27 cellular contexts compared by ENCODE assay signal in genomic region chr5:106254784-106255183, GRCh38.
DNase-seq lines count a peak whose midpoint lies in the region; ATAC-seq, FAIRE-seq and TF ChIP-seq lines count a peak whose summit lies in the region.
"Had no signal": no experiment of that assay in that cellular context is flagged by ENCODE, and none has a peak within 500 bp of the region (broad histone marks: within the 10 kb centered on the region; RNA-seq: fewer than 3 reads in every experiment).

No MANE protein-coding gene starts in this region.

- H2BK20ac ChIP-seq in H1 (ENCODE audit: low read length) = no peak overlapping the region

- TF ChIP-seq POLR2A in H1 (IDR thresholded peaks at IDR 0.05; ENCODE audit: control extremely low read depth in 1 of 2, low read depth in 2 of 2, low read length in 2 of 2) (no peak), H54 (IDR thresholded peaks at IDR 0.05; ENCODE audit: low read depth, low read length) (no peak)

- POLR2A ChIA-PET in H1 (lab: Charles Lee; ENCODE audit: partially characterized antibody) = no interaction called here

- H4K20me1 ChIP-seq in H1 (replicated peaks in 1 of 2; ENCODE audit: control insufficient read depth in 1 of 2, insufficient read depth in 2 of 2, low read length in 2 of 2) = no peaks in the 10 kb centered on the region

- H3K27ac ChIP-seq in HUES6 (ENCODE audit: low read depth, low read length) (peak overlapping the region; percentile 76), H1 (ENCODE audit: low read depth, low read length) (0 out of 2 replicates have a peak overlapping the region, but pooled peaks have one; percentile 13), iPS-20b (ENCODE audit: low read length) (no peak overlapping the region)
- H3K27ac ChIP-seq: C4-2B, HL-60, SJSA1 had no signal

- ATAC-seq in GM18909 (IDR thresholded peaks at IDR 0.05; ENCODE audit: poor library complexity, unreplicated experiment) = no peak
- ATAC-seq: CD8-positive, alpha-beta T cell; K562 had no signal

- H2BK120ac ChIP-seq in H1 (replicated peaks; ENCODE audit: low read depth, low read length) = peak overlapping the region; percentile 75

- H2AFZ ChIP-seq in H1 (ENCODE audit: low read length) = no peak overlapping the region

- WGBS in H1 (ENCODE audit: extremely low coverage in 1 of 2, insufficient coverage in 1 of 2, insufficient read length in 1 of 2, insufficient replicate concordance in 2 of 2, low coverage in 1 of 2, low lambda C conversion rate in 2 of 2, missing lambda C conversion rate in 1 of 2), 2 experiments = 92% methylated on average over 1 of the region's 1 CpG; no CpG with 5 or more reads in 1 of the 2 experiments

- peaks cover 12% of the 10 kb centered on the region for H3K9me3 ChIP-seq in HUES6 (ENCODE audit: control insufficient read depth, insufficient read depth, low read depth, low read length)
- H3K9me3 ChIP-seq in H1 (ENCODE audit: insufficient read depth in 2 of 2, low read depth in 1 of 2, low read length in 1 of 2) = peaks cover 5 to 13% of the 10 kb centered on the region in 2 experiments; a peak in 3 of 4 replicates
- H3K9me3 ChIP-seq in iPS-20b (ENCODE audit: insufficient read depth, low read depth, low read length) = peaks cover 11% of the 10 kb centered on the region
- H3K9me3 ChIP-seq: Caco-2, SJSA1 had no signal

- CTCF ChIA-PET in H1 (lab: Charles Lee; ENCODE audit: partially characterized antibody) = interaction anchor here (1.2 kb wide), 1 partner anchor 14 kb away, joined by 4 read pairs; no protein-coding TSS in a partner anchor

- no peaks in the 10 kb centered on the region for H3K79me2 ChIP-seq in H1 (ENCODE audit: control insufficient read depth in 1 of 2, insufficient read depth in 2 of 2, low read length in 2 of 2)

- H2BK15ac ChIP-seq in H1 (ENCODE audit: low read length) = no peak overlapping the region

- H3K56ac ChIP-seq in H1 (replicated peaks; ENCODE audit: insufficient read length, low read depth, low read length) = no peak overlapping the region

- peak overlapping the region in 1 of 2 experiments; percentile 10; a peak in 1 of 4 replicates for H3K4me2 ChIP-seq in H1 (ENCODE audit: insufficient read depth in 1 of 2, low read depth in 2 of 2, low read length in 2 of 2)

- H3K18ac ChIP-seq in H1 (ENCODE audit: extremely low read depth, low read length) = no peak overlapping the region; the same call in 1 of the 2 replicates

- H3K4me1 ChIP-seq in HUES6 (ENCODE audit: control insufficient read depth, insufficient read depth, low read length) = peaks cover 18% of the 10 kb centered on the region
- peaks cover 0 to 5% (median 1%) of the 10 kb centered on the region in 4 experiments; a peak in 2 of 7 replicates for H3K4me1 ChIP-seq in H1 (replicated peaks in 1 of 4; ENCODE audit: control insufficient read depth in 3 of 4, insufficient read depth in 4 of 4, low read length in 3 of 4)
- peaks cover 9% of the 10 kb centered on the region; the same call in 1 of the 2 replicates for H3K4me1 ChIP-seq in iPS-20b (ENCODE audit: insufficient read depth, low read length)

- no peaks in the 10 kb centered on the region for H3K27me3 ChIP-seq in HUES6 (ENCODE audit: control insufficient read depth, insufficient read depth, low read length)
- no peaks in the 10 kb centered on the region for H3K27me3 ChIP-seq in H1 (replicated peaks in 1 of 4; ENCODE audit: control insufficient read depth in 3 of 4, extremely low read depth in 1 of 4, insufficient read depth in 3 of 4, low read length in 3 of 4)
- H3K27me3 ChIP-seq in iPS-20b (ENCODE audit: insufficient read depth, low read length) = no peaks in the 10 kb centered on the region
- H3K27me3 ChIP-seq: SJSA1 had no signal

- FAIRE-seq in H1 (lab: Jason Lieb, UNC) (peak; percentile 71), H54 (lab: Jason Lieb, UNC) (no peak)
- FAIRE-seq: K562 had no signal

- H4K91ac ChIP-seq in H1 (replicated peaks; ENCODE audit: insufficient read length, low read length) = peak overlapping the region; percentile 61

- peak overlapping the region; percentile 79 for H2BK5ac ChIP-seq in H1 (ENCODE audit: low read depth, low read length)

- H3K79me1 ChIP-seq in H1 (ENCODE audit: low read depth, low read length) = no peaks in the 10 kb centered on the region

- peak overlapping the region; percentile 64 for H4K5ac ChIP-seq in H1 (ENCODE audit: insufficient read length, low read depth, low read length)

- TF ChIP-seq EP300 in H1 (IDR thresholded peaks at IDR 0.05; ENCODE audit: borderline replicate concordance in 1 of 2, low read depth in 2 of 2, low read length in 2 of 2) = no peak

- H3K14ac ChIP-seq in H1 (ENCODE audit: insufficient read length) = no peak overlapping the region

- no peak overlapping the region for H3K4ac ChIP-seq in H1 (replicated peaks; ENCODE audit: insufficient read length, low read depth, low read length)

- H3K4me3 ChIP-seq in HUES6 (ENCODE audit: low read depth, low read length) = no peak overlapping the region
- H3K4me3 ChIP-seq in H1 (ENCODE audit: extremely low read depth in 1 of 4, insufficient read depth in 2 of 4, low read depth in 3 of 4, low read length in 4 of 4) = peak overlapping the region in 1 of 4 experiments; percentile 27; a peak in 1 of 8 replicates
- peak overlapping the region; percentile 22; the same call in 1 of the 2 replicates for H3K4me3 ChIP-seq in iPS-20b (ENCODE audit: low read length)
- H3K4me3 ChIP-seq: K562, SJSA1 had no signal

- H3K9ac ChIP-seq in HUES6 (ENCODE audit: low read length) (no peak overlapping the region), H1 (replicated peaks in 1 of 4; ENCODE audit: extremely low read depth in 1 of 4, low read depth in 3 of 4, low read length in 3 of 4) (no peak overlapping the region), iPS-20b (ENCODE audit: low read depth, low read length) (no peak overlapping the region)

- TF ChIP-seq CTCF in H1 (IDR thresholded peaks at IDR 0.05; ENCODE audit: control extremely low read depth in 1 of 3, insufficient read depth in 1 of 3, low read depth in 1 of 3, low read length in 3 of 3) = no peak

- no peak overlapping the region for H4K8ac ChIP-seq in H1 (ENCODE audit: extremely low read depth, insufficient read depth, low read length)

- no peaks in the 10 kb centered on the region for H3K36me3 ChIP-seq in HUES6 (ENCODE audit: control insufficient read depth, insufficient read depth, low read length)
- peaks cover 2 to 7% (median 4%) of the 10 kb centered on the region in 4 experiments; a peak in 3 of 8 replicates for H3K36me3 ChIP-seq in H1 (ENCODE audit: control insufficient read depth in 2 of 4, insufficient read depth in 4 of 4, low read length in 3 of 4)
- H3K36me3 ChIP-seq in iPS-20b (ENCODE audit: insufficient read depth, low read depth, low read length) = no peaks in the 10 kb centered on the region
- H3K36me3 ChIP-seq: SJSA1 had no signal

- H3K23me2 ChIP-seq in H1 (ENCODE audit: low read depth, low read length) = no peaks in the 10 kb centered on the region

- H3K23ac ChIP-seq in H1 (ENCODE audit: insufficient read length) = no peak overlapping the region

- TF ChIP-seq RAD21 in H1 (IDR thresholded peaks at IDR 0.05 in 1 of 2, conservative IDR thresholded peaks at IDR 0.05 in 1 of 2; ENCODE audit: low read depth in 2 of 2, low read length in 2 of 2) = no peak; a peak in 1 of 4 replicates

- no peak overlapping the region for H2AK5ac ChIP-seq in H1 (ENCODE audit: low read depth, low read length)

- DNase-seq in H1 (ENCODE audit: low read depth in 1 of 2, low spot score in 2 of 2) (peak in 1 of 2 experiments; percentile 74), NK-92 (lab: John Stamatoyannopoulos, UW; ENCODE audit: unreplicated experiment) (no peak), H54 (ENCODE audit: insufficient read length, low spot score) (no peak)
- DNase-seq in activated CD8-positive, alpha-beta memory T cell treated with anti-CD3 and anti-CD28 coated beads for 24 hours = no peak
- DNase-seq: Caco-2; CD8-positive, alpha-beta T cell; DMS79; GOT3; Kasumi-1; MV-4-11; NCI-H1105 treated with DMSO at 0.1 percent for 48 hours; NCI-H146; NCI-H1930; NCI-H2107; NCI-H446; NCI-H524 treated with DMSO at 0.1 percent for 48 hours; NCI-H774; NK-92 treated with Interleukin-12 subunit alpha and Interleukin-12 subunit beta, amount 100 ng/mL, for 24 hours; Right ventricle myocardium superior; RPMI8226 had no signal

- H2BK12ac ChIP-seq in H1 (ENCODE audit: low read depth, low read length) = no peak overlapping the region; the same call in 1 of the 2 replicates

TF ChIP-seq in H1, 55 proteins besides CTCF, POLR2A, EP300 and RAD21 (continues in another document):
- TF ChIP-seq RXRA (IDR thresholded peaks at IDR 0.05; ENCODE audit: insufficient read depth, low read depth, low read length) (no peak), KDM5A (IDR thresholded peaks at IDR 0.05; ENCODE audit: low read length) (no peak), ZNF274 (IDR thresholded peaks at IDR 0.05; ENCODE audit: borderline replicate concordance, extremely low read depth, low read length) (no peak), EGR1 (IDR thresholded peaks at IDR 0.05; ENCODE audit: borderline replicate concordance, low read depth, low read length) (no peak), ATF2 (IDR thresholded peaks at IDR 0.05; ENCODE audit: low read length) (no peak), CBX5 (IDR thresholded peaks at IDR 0.05; ENCODE audit: low read depth, low read length) (no peak), CTBP2 (IDR thresholded peaks at IDR 0.05; ENCODE audit: borderline replicate concordance, insufficient read depth, insufficient read length, low read length) (no peak), CREB1 (IDR thresholded peaks at IDR 0.05) (no peak), GABPA (IDR thresholded peaks at IDR 0.05; ENCODE audit: borderline replicate concordance, insufficient read depth, low read length) (no peak), ASH2L (IDR thresholded peaks at IDR 0.05; ENCODE audit: low read length) (no peak), CEBPB (IDR thresholded peaks at IDR 0.05; ENCODE audit: low read depth, low read length) (no peak), SP4 (IDR thresholded peaks at IDR 0.05; ENCODE audit: low read length) (no peak), MAFK (IDR thresholded peaks at IDR 0.05; ENCODE audit: low read depth, low read length) (peak; percentile 35; the same call in 1 of the 2 replicates), BCL11A (IDR thresholded peaks at IDR 0.05; ENCODE audit: low read depth in 2 of 2, low read length in 2 of 2) (no peak), GTF2F1 (IDR thresholded peaks at IDR 0.05; ENCODE audit: borderline replicate concordance, low read depth, low read length) (no peak)
